ENCODE assay signal across 8 cellular contexts in the genomic region with DNA sequence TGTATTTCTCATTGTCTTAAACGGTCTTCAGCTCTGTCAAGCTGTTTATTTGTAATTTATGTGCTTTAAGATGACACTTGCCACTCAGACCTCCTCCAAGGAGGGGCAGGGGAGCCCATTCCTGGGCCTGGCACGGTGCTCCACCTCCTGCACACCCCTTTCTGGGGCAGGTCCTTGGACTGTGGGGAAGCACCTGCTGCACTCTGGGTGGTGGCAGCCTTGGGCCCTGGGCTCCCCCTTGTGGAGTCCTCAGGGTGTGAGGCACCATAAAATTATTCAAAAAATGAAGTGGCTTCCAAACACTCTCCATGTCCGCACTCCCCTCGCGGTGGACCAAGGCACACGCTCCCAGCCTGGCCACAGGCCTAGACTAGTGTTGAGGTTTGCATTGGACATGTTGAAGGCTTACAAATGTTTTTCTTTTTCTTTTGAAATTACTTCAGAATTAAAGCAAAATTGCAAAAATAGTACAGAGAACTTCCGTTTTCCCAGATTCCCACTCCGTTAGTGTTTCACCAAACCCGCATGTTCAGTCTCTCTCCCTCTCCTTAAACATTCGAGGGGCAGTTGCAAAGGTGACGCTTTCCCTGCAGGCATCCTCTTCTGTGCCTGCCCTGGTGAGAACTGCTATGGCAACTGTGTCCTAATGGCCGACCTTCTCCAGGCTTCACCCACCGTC. TPM values are rescaled to one million over a fixed set of nuclear protein-coding genes. Genes with fewer than 3 reads are reported as not detected.
DNase-seq lines count a peak whose midpoint lies in the region; ATAC-seq and TF ChIP-seq lines count a peak whose summit lies in the region.

No MANE protein-coding gene starts in this region.

- no TSS peak for BruUV-seq in PC-9 (replicated peaks; lab: Mats Ljungman, UMichigan)

- H3K9me2 ChIP-seq in PC-9 (ENCODE audit: insufficient read depth), result no peaks in the 10 kb centered on the region

- no peak overlapping the region for H3K4me3 ChIP-seq in PC-9
- no peak overlapping the region for H3K4me3 ChIP-seq in fibroblast of lung (replicated peaks in 1 of 4; ENCODE audit: control extremely low read depth in 1 of 4, insufficient read depth in 1 of 4, low read depth in 3 of 4, low read length in 4 of 4)
- H3K4me3 ChIP-seq in osteoblast (ENCODE audit: insufficient read depth, low read length), result no peak overlapping the region
- H3K4me3 ChIP-seq in transverse colon, result no peak overlapping the region

- DNase-seq in Ammon's horn (ENCODE audit: low spot score) (peak; percentile 57), PC-9 (peak; percentile 46 to 76), fibroblast of lung (ENCODE audit: low read depth in 2 of 2) (peak; percentile 69 to 75), osteoblast (ENCODE audit: insufficient read length, low spot score, missing footprints) (peak; percentile 96), transverse colon (peak; percentile 82)
- peak; percentile 77 for DNase-seq in activated T-cell treated with anti-CD3 and anti-CD28 coated beads, Interleukin-2, amount 50 U/mL, for 1 hour

- no peaks in the 10 kb centered on the region for H3K9me3 ChIP-seq in PC-9 (ENCODE audit: insufficient read depth, low read depth)
- no peaks in the 10 kb centered on the region for H3K9me3 ChIP-seq in fibroblast of lung (ENCODE audit: control insufficient read depth, insufficient read depth, low read depth, low read length)
- H3K9me3 ChIP-seq in osteoblast (ENCODE audit: low read depth, low read length), result no peaks in the 10 kb centered on the region
- H3K9me3 ChIP-seq in transverse colon, result no peaks in the 10 kb centered on the region

- TF ChIP-seq POLR2A in transverse colon (IDR thresholded peaks at IDR 0.05), result no peak

- WGBS in transverse colon (ENCODE audit: low coverage in 1 of 2), 2 donors, result 31 to 39% methylated on average over 12 to 13 of the region's 13 CpGs

- CTCF ChIA-PET in PC-9 (lab: Charles Lee), result no interaction called here

- TF ChIP-seq CTCF in PC-9 (conservative IDR thresholded peaks at IDR 0.05), result peak; percentile 71
- TF ChIP-seq CTCF in fibroblast of lung (conservative IDR thresholded peaks at IDR 0.05 in 1 of 2, IDR thresholded peaks at IDR 0.05 in 1 of 2; ENCODE audit: low read depth in 1 of 2, low read length in 2 of 2), result peak; percentile 64 to 79
- TF ChIP-seq CTCF in osteoblast (IDR thresholded peaks at IDR 0.05; ENCODE audit: extremely low read depth, low read depth, low read length), result peak; percentile 81
- peak; percentile 69 to 83 (median 76) for TF ChIP-seq CTCF in transverse colon (IDR thresholded peaks at IDR 0.05)

- H3K36me3 ChIP-seq in PC-9 (ENCODE audit: low read depth), result no peaks in the 10 kb centered on the region
- H3K36me3 ChIP-seq in fibroblast of lung (ENCODE audit: control insufficient read depth, insufficient read depth, low read length), result no peaks in the 10 kb centered on the region
- no peaks in the 10 kb centered on the region for H3K36me3 ChIP-seq in osteoblast (ENCODE audit: insufficient read depth, low read length)
- H3K36me3 ChIP-seq in transverse colon, result no peaks in the 10 kb centered on the region

- no peaks in the 10 kb centered on the region for H3K4me1 ChIP-seq in PC-9 (replicated peaks; ENCODE audit: insufficient read depth)
- peaks cover 3% of the 10 kb centered on the region for H3K4me1 ChIP-seq in fibroblast of lung (ENCODE audit: control insufficient read depth, extremely low read depth, insufficient read depth, low read length)
- peaks cover 16% of the 10 kb centered on the region for H3K4me1 ChIP-seq in osteoblast (ENCODE audit: insufficient read depth, low read length)
- H3K4me1 ChIP-seq in transverse colon, result peaks cover 30 to 66% (median 49%) of the 10 kb centered on the region in 4 donors

- H2AFZ ChIP-seq in PC-9 (no peak overlapping the region), fibroblast of lung (ENCODE audit: low read length) (no peak overlapping the region), osteoblast (ENCODE audit: low read length) (no peak overlapping the region)

- no peak for TF ChIP-seq EP300 in transverse colon (IDR thresholded peaks at IDR 0.05; ENCODE audit: low read depth)

- ATAC-seq in GM19035 (IDR thresholded peaks at IDR 0.05; ENCODE audit: unreplicated experiment) (peak; percentile 84), HG03571 (IDR thresholded peaks at IDR 0.05; ENCODE audit: unreplicated experiment) (peak; percentile 52)

- POLR2A ChIA-PET in PC-9 (lab: Charles Lee; ENCODE audit: unreplicated experiment), result no interaction called here

- H3K27me3 ChIP-seq in PC-9 (ENCODE audit: insufficient read depth, low read depth) (no peaks in the 10 kb centered on the region), fibroblast of lung (ENCODE audit: control insufficient read depth, insufficient read depth, low read length) (no peaks in the 10 kb centered on the region), osteoblast (ENCODE audit: insufficient read depth, low read length) (no peaks in the 10 kb centered on the region), transverse colon (no peaks in the 10 kb centered on the region)

- H4K20me1 ChIP-seq in PC-9 (ENCODE audit: insufficient read depth), result peaks cover 70% of the 10 kb centered on the region
- H4K20me1 ChIP-seq in fibroblast of lung (ENCODE audit: control insufficient read depth, extremely low read depth, insufficient read depth, low read length), result peaks cover 4% of the 10 kb centered on the region
- H4K20me1 ChIP-seq in osteoblast (ENCODE audit: insufficient read depth, low read length), result peaks cover 69% of the 10 kb centered on the region

- H3K79me2 ChIP-seq in PC-9 (ENCODE audit: low read depth), result peaks cover 83% of the 10 kb centered on the region
- peaks cover 61% of the 10 kb centered on the region for H3K79me2 ChIP-seq in fibroblast of lung (ENCODE audit: control insufficient read depth, insufficient read depth, low read length)
- H3K79me2 ChIP-seq in osteoblast (ENCODE audit: insufficient read depth, low read length), result peaks cover 93% of the 10 kb centered on the region

- H3K4me2 ChIP-seq in PC-9 (no peak overlapping the region), fibroblast of lung (ENCODE audit: extremely low read depth, insufficient read depth, low read length) (no peak overlapping the region), osteoblast (ENCODE audit: insufficient read depth, low read length) (no peak overlapping the region)

- in situ Hi-C loops in transverse colon (cut with MboI; ENCODE audit: low pct_ligation_motif_present in 1 of 4, low pct_unique_long_range_greater_than_20kb in 1 of 4, low sequenced_read_pairs in 3 of 4), result loop anchor here in 1 of 4 donors (10.0 kb wide), 2 partner anchors 67 to 197 kb away; a partner anchor contains a TSS

- H3F3A ChIP-seq in PC-9 (ENCODE audit: insufficient read depth, low read depth), result peaks cover 6% of the 10 kb centered on the region; the same call in 1 of the 2 replicates

- intact Hi-C loops in PC-9 (cut with micrococcal nuclease; ENCODE audit: unreplicated experiment) (loop anchor here (2.0 to 5.0 kb wide), 3 partner anchors 60 to 199 kb away; a partner anchor contains a TSS), transverse colon (cut with DNase I; ENCODE audit: low total_unique reads) (loop anchor here (5.0 to 10.0 kb wide), 2 partner anchors 57 to 95 kb away; a partner anchor contains a TSS)

- H3K27ac ChIP-seq in PC-9 (no peak overlapping the region), fibroblast of lung (ENCODE audit: insufficient read depth, low read length) (no peak overlapping the region), osteoblast (ENCODE audit: low read depth, low read length) (no peak overlapping the region), transverse colon (peak overlapping the region; percentile 15 to 83 (median 63))

- no peak overlapping the region for H3K9ac ChIP-seq in fibroblast of lung (ENCODE audit: insufficient read depth, low read length)

RNA-seq across cellular contexts. Expression of a gene that starts 32.4 kb away (rescaled TPM):
- total RNA-seq in PC-9 (2021), result 70.5 and 78.9 TPM in 2 replicates
- 25.4 and 33.2 TPM in 2 replicates for total RNA-seq in fibroblast of lung
- 23.5 and 24.2 TPM in 2 replicates for polyA plus RNA-seq in fibroblast of lung
- polyA plus RNA-seq in fibroblast of lung (2012), result 25.9 and 30.7 TPM in 2 replicates
- polyA minus RNA-seq in fibroblast of lung (ENCODE audit: low replicate concordance), result 31.8 and 33.6 TPM in 2 replicates
- 26.8 and 29.3 TPM in 2 replicates for total RNA-seq in osteoblast
- total RNA-seq in transverse colon, result 100 to 1,000 TPM in 2 of 4 donors, 10 to 100 TPM in 2; 41.2 to 216 (median 106) TPM

Comparison
In these comparisons a context has a peak if more than half of its experiments do, and no peak if none do; other contexts are left out.
1. H3K27ac ChIP-seq: peak in transverse colon (4 of 4); none in PC-9 (single experiment), fibroblast of lung (single experiment) and osteoblast (single experiment).
2. Peak in every context shown above with its lines, with median percentiles within 50 percentile points of each other: DNase-seq and CTCF ChIP-seq.